In the genomic region with DNA sequence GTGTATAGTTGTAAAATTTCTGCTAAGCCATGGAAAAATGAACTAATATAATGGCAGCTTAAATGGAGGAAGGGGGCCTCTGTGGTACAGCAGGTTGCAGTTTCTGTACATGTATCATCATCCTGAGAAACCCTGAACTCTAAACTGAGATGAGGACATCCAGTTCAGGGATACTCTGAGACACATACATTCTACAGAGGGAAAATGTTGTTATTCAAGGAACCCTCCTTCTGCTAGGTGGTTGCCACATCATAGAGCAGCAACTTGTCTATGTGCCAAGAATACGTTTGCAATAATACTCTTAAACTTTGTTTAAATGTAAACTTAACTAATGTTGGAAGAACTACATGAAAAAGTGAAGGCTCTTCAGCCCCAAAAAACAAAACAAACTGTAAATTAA, we compare ENCODE assay signal across 17 cellular contexts. TPM values are rescaled to one million over a fixed set of nuclear protein-coding genes. Genes with fewer than 3 reads are reported as not detected.
A peak's percentile ranks its signal among the peaks of the same experiment; 100 is the strongest.
DNase-seq lines count a peak whose midpoint lies in the region; ATAC-seq and TF ChIP-seq lines count a peak whose summit lies in the region.
"Had no signal": no experiment of that assay in that cellular context is flagged by ENCODE, and none has a peak within 500 bp of the region (broad histone marks: within the 10 kb centered on the region; RNA-seq: fewer than 3 reads in every experiment).

No MANE protein-coding gene starts in this region.

- H3K4me1 ChIP-seq in Caco-2 (peaks cover 8% of the 10 kb centered on the region; the same call in 1 of the 2 replicates), sigmoid colon (peaks cover 0 to 21% (median 9%) of the 10 kb centered on the region in 4 donors), testis (no peaks in the 10 kb centered on the region), osteoblast (ENCODE audit: insufficient read depth, low read length) (peaks cover 5% of the 10 kb centered on the region)

- TF ChIP-seq POLR2A in sigmoid colon (IDR thresholded peaks at IDR 0.05) = no peak
- TF ChIP-seq POLR2A in testis (IDR thresholded peaks at IDR 0.05) = no peak

- no peaks in the 10 kb centered on the region for H3K27me3 ChIP-seq in Caco-2 (replicated peaks; ENCODE audit: control insufficient read depth, insufficient read depth, low read length)
- H3K27me3 ChIP-seq in sigmoid colon = no peaks in the 10 kb centered on the region
- H3K27me3 ChIP-seq in testis = no peaks in the 10 kb centered on the region
- no peaks in the 10 kb centered on the region for H3K27me3 ChIP-seq in osteoblast (ENCODE audit: insufficient read depth, low read length)

- intact Hi-C loops in Caco-2 (cut with micrococcal nuclease; ENCODE audit: unreplicated experiment) = no loop called here
- intact Hi-C loops in sigmoid colon (cut with DNase I) = loop anchor here (10.0 kb wide), 1 partner anchor 234 kb away; no protein-coding TSS in a partner anchor
- intact Hi-C loops in testis (cut with DNase I; ENCODE audit: low total_unique reads) = no loop called here
- intact Hi-C loops in left ventricle myocardium superior (cut with micrococcal nuclease) = no loop called here

- H3K9me3 ChIP-seq in Caco-2 (no peaks in the 10 kb centered on the region), sigmoid colon (no peaks in the 10 kb centered on the region), testis (no peaks in the 10 kb centered on the region), osteoblast (ENCODE audit: low read depth, low read length) (no peaks in the 10 kb centered on the region)
- H3K9me3 ChIP-seq: SJCRH30 had no signal

- H3K36me3 ChIP-seq in Caco-2 (ENCODE audit: control insufficient read depth, insufficient read depth, low read length) (no peaks in the 10 kb centered on the region), sigmoid colon (no peaks in the 10 kb centered on the region), testis (ENCODE audit: low read depth, missing control alignments) (no peaks in the 10 kb centered on the region), osteoblast (ENCODE audit: insufficient read depth, low read length) (no peaks in the 10 kb centered on the region)
- H3K36me3 ChIP-seq: SJCRH30 had no signal

- CTCF ChIA-PET in Caco-2 (lab: Charles Lee) = no interaction called here

- TF ChIP-seq CTCF in Caco-2 (IDR thresholded peaks at IDR 0.05; ENCODE audit: insufficient read depth in 1 of 2, low read depth in 1 of 2, low read length in 1 of 2, severe bottlenecking in 1 of 2, unreplicated experiment in 1 of 2) (no peak), brain (conservative IDR thresholded peaks at IDR 0.05) (no peak), mesothelial cell of epicardium (IDR thresholded peaks at IDR 0.05; ENCODE audit: unreplicated experiment) (no peak), sigmoid colon (IDR thresholded peaks at IDR 0.05) (no peak), testis (IDR thresholded peaks at IDR 0.05) (no peak), osteoblast (IDR thresholded peaks at IDR 0.05; ENCODE audit: extremely low read depth, low read depth, low read length) (no peak)

- ATAC-seq in left ventricle myocardium superior = no peak
- ATAC-seq: GM12878 had no signal

- TF ChIP-seq EP300 in sigmoid colon (IDR thresholded peaks at IDR 0.05) = no peak

- H2AFZ ChIP-seq in osteoblast (ENCODE audit: low read length) = no peak overlapping the region

- peak overlapping the region; percentile 53 to 84 (median 77) for H3K27ac ChIP-seq in sigmoid colon
- H3K27ac ChIP-seq in testis = peak overlapping the region in 1 of 2 donors; percentile 84
- H3K27ac ChIP-seq in osteoblast (ENCODE audit: low read depth, low read length) = no peak overlapping the region
- H3K27ac ChIP-seq: SJCRH30 had no signal

- no peak for DNase-seq in Caco-2
- no peak for DNase-seq in mesothelial cell of epicardium (ENCODE audit: low spot score in 2 of 2, unreplicated experiment in 2 of 2)
- DNase-seq in sigmoid colon = no peak
- no peak for DNase-seq in NCI-H2196 (lab: John Stamatoyannopoulos, UW; ENCODE audit: unreplicated experiment)
- DNase-seq in testis = no peak
- DNase-seq in left ventricle myocardium superior = no peak
- no peak for DNase-seq in osteoblast (ENCODE audit: insufficient read length, low spot score, missing footprints)
- DNase-seq: 8988T, C1 segment of cervical spinal cord, MV-4-11, NCI-H1417 treated with DMSO at 0.1 percent for 48 hours, NCI-H2029, NCI-H510A treated with DMSO at 0.1 percent for 48 hours, SJCRH30 had no signal

- H3K9me3 Mint-ChIP-seq in Caco-2 (ENCODE audit: unreplicated experiment) (no peaks in the 10 kb centered on the region), brain (peaks cover 0 to 2% (median 0%) of the 10 kb centered on the region in 5 experiments), mesothelial cell of epicardium (no peaks in the 10 kb centered on the region)

- peaks cover 11% of the 10 kb centered on the region for H3K4me1 Mint-ChIP-seq in Caco-2 (ENCODE audit: low read depth, unreplicated experiment)
- peaks cover 55% of the 10 kb centered on the region for H3K4me1 Mint-ChIP-seq in brain
- peaks cover 51% of the 10 kb centered on the region for H3K4me1 Mint-ChIP-seq in mesothelial cell of epicardium
- H3K4me1 Mint-ChIP-seq: IgD-negative memory B cell had no signal

- H3K27me3 Mint-ChIP-seq in Caco-2 (ENCODE audit: insufficient read depth, unreplicated experiment) = no peaks in the 10 kb centered on the region
- peaks cover 20% of the 10 kb centered on the region for H3K27me3 Mint-ChIP-seq in brain
- H3K27me3 Mint-ChIP-seq in mesothelial cell of epicardium (ENCODE audit: low read depth) = no peaks in the 10 kb centered on the region

- POLR2A ChIA-PET in Caco-2 (lab: Charles Lee) = interaction anchor here (0.7 kb wide), 1 partner anchor 153 kb away, joined by 4 read pairs; no protein-coding TSS in a partner anchor

- H3K27ac Mint-ChIP-seq in Caco-2 (ENCODE audit: unreplicated experiment) (no peak overlapping the region), brain (peak overlapping the region in 3 of 5 experiments; percentile 31 to 96 (median 91)), mesothelial cell of epicardium (peak overlapping the region; percentile 37)
- H3K27ac Mint-ChIP-seq: IgD-negative memory B cell had no signal

- H3K36me3 Mint-ChIP-seq in Caco-2 (ENCODE audit: insufficient read depth, unreplicated experiment) = peaks cover 2% of the 10 kb centered on the region
- H3K36me3 Mint-ChIP-seq in brain = no peaks in the 10 kb centered on the region
- H3K36me3 Mint-ChIP-seq in mesothelial cell of epicardium = no peaks in the 10 kb centered on the region
- H3K36me3 Mint-ChIP-seq: IgD-negative memory B cell had no signal

- no peak overlapping the region for H3K4me3 ChIP-seq in Caco-2 (ENCODE audit: low read depth, low read length)
- H3K4me3 ChIP-seq in sigmoid colon = peak overlapping the region; percentile 10 to 64 (median 60)
- H3K4me3 ChIP-seq in testis = no peak overlapping the region
- no peak overlapping the region for H3K4me3 ChIP-seq in osteoblast (ENCODE audit: insufficient read depth, low read length)
- H3K4me3 ChIP-seq: GM12878, SJCRH30 had no signal

- H4K20me1 ChIP-seq in osteoblast (ENCODE audit: insufficient read depth, low read length) = no peaks in the 10 kb centered on the region

- WGBS in sigmoid colon, 2 donors = 10 to 33% methylated on average over 1 of the region's 1 CpG
- WGBS in testis, 2 donors = 47 to 50% methylated on average over 1 of the region's 1 CpG

- H3K79me2 ChIP-seq in osteoblast (ENCODE audit: insufficient read depth, low read length) = no peaks in the 10 kb centered on the region

- BruUV-seq in Caco-2 (replicated peaks; lab: Mats Ljungman, UMichigan) = no TSS peak

- H3K4me2 ChIP-seq in osteoblast (ENCODE audit: insufficient read depth, low read length) = no peak overlapping the region

- H3K4me3 Mint-ChIP-seq in Caco-2 (ENCODE audit: unreplicated experiment) = peak overlapping the region; percentile 87
- peak overlapping the region; percentile 89 to 96 (median 93) for H3K4me3 Mint-ChIP-seq in brain
- peak overlapping the region; percentile 92 for H3K4me3 Mint-ChIP-seq in mesothelial cell of epicardium
- H3K4me3 Mint-ChIP-seq: IgD-negative memory B cell had no signal

RNA-seq across cellular contexts. Expression of a gene that starts 1.8 kb away (rescaled TPM):
- total RNA-seq in Caco-2 (2022) (0.36 and 0.53 TPM in 2 replicates), mesothelial cell of epicardium (10.4 to 12.5 TPM (median 11.1 TPM) in 3 replicates), sigmoid colon (1 to 10 TPM in 2 of 4 donors, under 1 TPM in 2; 0.27 to 6.4 (median 1.1) TPM), testis (1 to 10 TPM; 5.5 to 6.2 TPM), left ventricle myocardium superior (197 TPM), osteoblast (10.5 and 10.6 TPM in 2 replicates)
- polyA plus RNA-seq in brain (ENCODE audit: insufficient read depth, low read depth, low replicate concordance) (1.0 TPM), sigmoid colon (under 1 TPM in 1 of 3 donors, not detected in 2; 0.31 TPM), testis (ENCODE audit: insufficient read depth, low read depth, low replicate concordance) (2.8 TPM)
- polyA plus RNA-seq: IgD-negative memory B cell had no signal

Comparison
In these comparisons a context has a peak if more than half of its experiments do, and no peak if none do; other contexts are left out.
1. H3K4me3 ChIP-seq: peak in sigmoid colon (4 of 4); none in Caco-2 (single experiment), testis (0 of 2) and osteoblast (single experiment).
2. RNA of a gene that starts 1.8 kb away (total RNA-seq): 197 TPM in left ventricle myocardium superior (single experiment); 10.4 to 12.5 TPM in mesothelial cell of epicardium, 10.5 to 10.6 TPM in osteoblast, 5.5 to 6.2 TPM in testis, 0.27 to 6.4 TPM in sigmoid colon and 0.36 to 0.53 TPM in Caco-2; every median in the first group is over 10 times any median in the second.
3. Peak in every context shown above with its lines, with median percentiles within 50 percentile points of each other: H3K4me3 Mint-ChIP-seq.